Comparison of ENCODE assay signal across 23 cellular contexts in the genomic region with DNA sequence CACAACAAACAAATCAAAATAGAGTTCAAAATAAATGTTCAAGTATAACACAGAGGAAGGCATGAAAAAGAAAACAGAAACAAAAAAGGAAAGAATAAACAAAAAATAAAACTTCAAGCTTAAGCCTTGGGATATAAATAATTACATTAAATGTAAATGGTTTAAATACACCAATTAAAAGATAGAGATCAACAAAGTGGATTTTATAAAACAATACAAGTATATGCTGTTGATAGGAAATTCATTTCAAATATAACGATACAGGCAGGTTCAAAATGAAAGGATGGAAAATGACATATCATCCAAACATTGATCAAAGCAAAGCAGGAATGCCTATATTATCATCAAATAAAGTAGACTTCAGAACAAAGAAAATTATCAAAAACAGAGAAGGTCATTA.
"Had no signal": no experiment of that assay in that cellular context is flagged by ENCODE, and none has a peak within 500 bp of the region (broad histone marks: within the 10 kb centered on the region; RNA-seq: fewer than 3 reads in every experiment).

No MANE protein-coding gene starts in this region.

- H3K4me1 ChIP-seq: ascending aorta had no signal

- H3K4me3 ChIP-seq: ascending aorta, coronary artery, dorsolateral prefrontal cortex had no signal

- H3K27ac ChIP-seq: ascending aorta, coronary artery, dorsolateral prefrontal cortex, VCaP had no signal

- DNase-seq: activated CD4-positive, alpha-beta memory T cell treated with anti-CD3 and anti-CD28 coated beads, Interleukin-2, amount 10 ng/mL, durations not matched to agents 7 days and 5 days; activated CD4-positive, alpha-beta T cell treated with anti-CD3 and anti-CD28 coated beads for 1 hour; activated CD4-positive, alpha-beta T cell treated with anti-CD3 and anti-CD28 coated beads for 4 hours; activated CD4-positive, alpha-beta T cell treated with anti-CD3 and anti-CD28 coated beads, Interleukin-2, amount 10 ng/mL, durations not matched to agents 7 days and 5 days; activated CD4-positive, alpha-beta T cell treated with anti-CD3 and anti-CD28 coated beads, Interleukin-2, amount 50 U/mL, for 4 hours; activated CD8-positive, alpha-beta memory T cell treated with anti-CD3 and anti-CD28 coated beads, Interleukin-2, amount 50 U/mL, for 48 hours; activated gamma-delta T cell; activated naive CD4-positive, alpha-beta T cell; activated naive CD4-positive, alpha-beta T cell treated with anti-CD3 and anti-CD28 coated beads, Interleukin-2, amount 10 ng/mL, durations not matched to agents 7 days and 5 days; activated naive CD8-positive, alpha-beta T cell treated with anti-CD3 and anti-CD28 coated beads, Interleukin-2, amount 10 ng/mL, durations not matched to agents 7 days and 5 days; activated T-cell treated with anti-CD3 and anti-CD28 coated beads for 4 hours; activated T-cell treated with anti-CD3 and anti-CD28 coated beads, Interleukin-2, amount 50 U/mL, for 24 hours; activated T-cell treated with anti-CD3 and anti-CD28 coated beads, Interleukin-2, amount 50 U/mL, for 72 hours; dorsolateral prefrontal cortex; effector memory CD4-positive, alpha-beta T cell; endodermal cell; foreskin fibroblast; head of caudate nucleus; T-helper 2 cell had no signal

- FAIRE-seq: bronchial epithelial cell had no signal
